In genomic region chr2:158071018-158071417, GRCh38 we compare ENCODE assay signal across 1 cellular context.
TF ChIP-seq lines count a peak whose summit lies in the region.

No MANE protein-coding gene starts in this region.

TF ChIP-seq in K562, 482 proteins besides CTCF, POLR2A, EP300 and RAD21 (continued from another document):
- TF ChIP-seq ATF3 (IDR thresholded peaks at IDR 0.05) (peak; percentile 82), ATF3 (CRISPR knock-in tag; conservative IDR thresholded peaks at IDR 0.05) (no peak), STAT5A (IDR thresholded peaks at IDR 0.05; ENCODE audit: borderline replicate concordance, low read length) (no peak)
